ENCODE assay signal across 8 cellular contexts in the genomic region with DNA sequence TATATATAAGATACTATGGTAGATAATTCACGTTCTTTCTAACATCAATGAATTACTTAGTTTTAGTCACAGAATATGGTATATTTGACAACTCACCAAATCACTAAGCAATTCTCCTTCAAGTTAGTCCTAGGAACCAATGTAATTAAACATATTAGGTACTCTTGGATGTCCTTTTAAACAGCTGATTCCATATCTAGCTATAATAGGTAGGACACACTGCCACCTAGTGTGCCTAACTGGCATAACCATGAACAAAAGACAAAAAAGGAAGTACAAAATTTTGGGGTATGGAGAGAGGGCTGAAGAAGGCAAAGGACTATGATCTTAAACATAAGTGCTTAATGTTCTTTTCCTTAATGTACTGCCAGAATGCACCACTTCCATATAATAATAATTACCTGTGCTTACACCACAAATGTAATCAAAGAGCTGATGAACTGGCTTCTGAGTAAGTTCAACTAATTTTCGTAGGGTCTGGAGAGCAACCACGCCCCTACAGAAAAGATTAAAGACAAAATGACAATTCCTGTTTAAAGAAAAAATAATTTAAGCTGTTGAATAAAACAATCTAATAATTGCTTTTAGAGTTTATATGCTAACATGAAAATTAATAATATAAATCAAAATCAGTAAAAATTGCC. TPM values are rescaled to one million over a fixed set of nuclear protein-coding genes. Genes with fewer than 3 reads are reported as not detected.
DNase-seq lines count a peak whose midpoint lies in the region; FAIRE-seq and TF ChIP-seq lines count a peak whose summit lies in the region.

No MANE protein-coding gene starts in this region.

- H3K36me3 Mint-ChIP-seq in brain, result peaks cover 54% of the 10 kb centered on the region
- peaks cover 32% of the 10 kb centered on the region for H3K36me3 Mint-ChIP-seq in activated T-helper 2 cell treated with anti-CD3 and anti-CD28 coated beads, Interferon-gamma antibody, Interleukin-2, Interleukin-4, amounts not matched to agents 10 μg/mL and 5 μg/mL and 100 μg/mL, durations not matched to agents 14 hours and 24 hours and 36 hours (ENCODE audit: low read depth)

- dilution Hi-C loops in keratinocyte (cut with MboI; ENCODE audit: extremely low pct_ligation_motif_present, low sequenced_read_pairs), result loop anchor here (25.0 kb wide), 1 partner anchor 310 kb away; no protein-coding TSS in a partner anchor

- peak overlapping the region in 1 of 5 experiments; percentile 69 for H3K27ac Mint-ChIP-seq in brain
- no peak overlapping the region for H3K27ac Mint-ChIP-seq in activated T-helper 2 cell treated with anti-CD3 and anti-CD28 coated beads, Interferon-gamma antibody, Interleukin-2, Interleukin-4, amounts not matched to agents 10 μg/mL and 5 μg/mL and 100 μg/mL, durations not matched to agents 14 hours and 24 hours and 36 hours

- FAIRE-seq in H54 (lab: Jason Lieb, UNC) (peak; percentile 92), keratinocyte (lab: Jason Lieb, UNC) (peak; percentile 58)

- H3K4me3 Mint-ChIP-seq in brain, result no peak overlapping the region
- no peak overlapping the region for H3K4me3 Mint-ChIP-seq in activated T-helper 2 cell treated with anti-CD3 and anti-CD28 coated beads, Interferon-gamma antibody, Interleukin-2, Interleukin-4, amounts not matched to agents 10 μg/mL and 5 μg/mL and 100 μg/mL, durations not matched to agents 14 hours and 24 hours and 36 hours (ENCODE audit: low read depth)

- TF ChIP-seq CTCF in brain (conservative IDR thresholded peaks at IDR 0.05) (peak; percentile 87 to 92), keratinocyte (optimal IDR thresholded peaks at IDR 0.05 in 1 of 3, IDR thresholded peaks at IDR 0.05 in 1 of 3, conservative IDR thresholded peaks at IDR 0.05 in 1 of 3; ENCODE audit: extremely low read depth in 1 of 3, insufficient read depth in 2 of 3, low read length in 3 of 3) (peak in 2 of 3 experiments; percentile 60 to 63)

- no peaks in the 10 kb centered on the region for H3K27me3 Mint-ChIP-seq in brain
- H3K27me3 Mint-ChIP-seq in activated T-helper 2 cell treated with anti-CD3 and anti-CD28 coated beads, Interferon-gamma antibody, Interleukin-2, Interleukin-4, amounts not matched to agents 10 μg/mL and 5 μg/mL and 100 μg/mL, durations not matched to agents 14 hours and 24 hours and 36 hours (ENCODE audit: low read depth), result no peaks in the 10 kb centered on the region

- no peak overlapping the region for H3K4me3 ChIP-seq in SJSA1
- H3K4me3 ChIP-seq in keratinocyte (ENCODE audit: control insufficient read depth in 2 of 3, extremely low read depth in 1 of 3, insufficient read depth in 2 of 3, low read depth in 1 of 3, low read length in 3 of 3), result no peak overlapping the region

- H3K27me3 ChIP-seq in SJSA1 (replicated peaks) (no peaks in the 10 kb centered on the region), keratinocyte (ENCODE audit: control insufficient read depth, extremely low read depth, insufficient read depth, low read length) (no peaks in the 10 kb centered on the region)

- H3K4me2 ChIP-seq in keratinocyte (ENCODE audit: control insufficient read depth, extremely low read depth, insufficient read depth, low read depth, low read length), result no peak overlapping the region

- peaks cover 6% of the 10 kb centered on the region; the same call in 1 of the 2 replicates for H3K36me3 ChIP-seq in SJSA1
- H3K36me3 ChIP-seq in keratinocyte (ENCODE audit: control insufficient read depth in 2 of 2, extremely low read depth in 1 of 2, insufficient read depth in 2 of 2, low read length in 2 of 2), result peaks cover 1 to 4% of the 10 kb centered on the region in 2 experiments

- H3K9me1 ChIP-seq in keratinocyte (ENCODE audit: control insufficient read depth, extremely low read depth, insufficient read depth, low read length), result no peaks in the 10 kb centered on the region

- H3K4me1 Mint-ChIP-seq in brain, result peaks cover 8% of the 10 kb centered on the region
- no peaks in the 10 kb centered on the region for H3K4me1 Mint-ChIP-seq in activated T-helper 2 cell treated with anti-CD3 and anti-CD28 coated beads, Interferon-gamma antibody, Interleukin-2, Interleukin-4, amounts not matched to agents 10 μg/mL and 5 μg/mL and 100 μg/mL, durations not matched to agents 14 hours and 24 hours and 36 hours (ENCODE audit: low read depth)

- intact Hi-C loops in activated T-helper 2 cell treated with anti-CD3 and anti-CD28 coated beads, Interferon-gamma antibody, Interleukin-2, Interleukin-4, amounts not matched to agents 10 μg/mL and 5 μg/mL and 100 μg/mL, durations not matched to agents 14 hours and 24 hours and 36 hours (cut with micrococcal nuclease), result loop anchor here (1.0 to 2.0 kb wide), 2 partner anchors 42 to 316 kb away; no protein-coding TSS in a partner anchor

- DNase-seq in G401 (ENCODE audit: low spot score), result peak; percentile 72
- peak; percentile 9 for DNase-seq in H54 (ENCODE audit: insufficient read length, low spot score)
- DNase-seq in MV-4-11 (lab: John Stamatoyannopoulos, UW), result peak; percentile 66
- DNase-seq in SJSA1 (ENCODE audit: low read depth in 1 of 2, low spot score in 2 of 2), result peak; percentile 46 to 47
- DNase-seq in keratinocyte (ENCODE audit: low read depth, low spot score), result peak; percentile 28
- DNase-seq in stimulated activated CD4-positive, alpha-beta T cell treated with anti-CD3 and anti-CD28 coated beads, Interleukin-4, amount 100 ng/mL, for 4 hours, result peak; percentile 12 to 24
- no peak for DNase-seq in activated T-helper 2 cell treated with anti-CD3 and anti-CD28 coated beads, Interferon-gamma antibody, Interleukin-2, Interleukin-4, amounts not matched to agents 10 μg/mL and 5 μg/mL and 100 μg/mL, durations not matched to agents 14 hours and 24 hours and 36 hours (ENCODE audit: low spot score)

- H3K4me1 ChIP-seq in SJSA1 (replicated peaks), result peaks cover 6% of the 10 kb centered on the region
- no peaks in the 10 kb centered on the region for H3K4me1 ChIP-seq in keratinocyte (ENCODE audit: control insufficient read depth, extremely low read depth, insufficient read depth, low read length)

- in situ Hi-C loops in G401 (cut with HindIII; ENCODE audit: low sequenced_read_pairs), result no loop called here

- no peak overlapping the region for H2AFZ ChIP-seq in keratinocyte (ENCODE audit: control insufficient read depth, low read length)

- no peaks in the 10 kb centered on the region for H3K9me3 ChIP-seq in SJSA1 (replicated peaks)
- H3K9me3 ChIP-seq in keratinocyte (ENCODE audit: control insufficient read depth, low read depth, low read length), result no peaks in the 10 kb centered on the region

- no peak for TF ChIP-seq POLR2A in H54 (IDR thresholded peaks at IDR 0.05; ENCODE audit: low read depth, low read length)

- no peaks in the 10 kb centered on the region for H4K20me1 ChIP-seq in keratinocyte (ENCODE audit: control insufficient read depth, extremely low read depth, insufficient read depth, low read length)

- H3K9ac ChIP-seq in keratinocyte (ENCODE audit: control insufficient read depth, extremely low read depth, insufficient read depth, low read length), result no peak overlapping the region

- no peaks in the 10 kb centered on the region for H3K9me3 Mint-ChIP-seq in brain
- no peaks in the 10 kb centered on the region for H3K9me3 Mint-ChIP-seq in activated T-helper 2 cell treated with anti-CD3 and anti-CD28 coated beads, Interferon-gamma antibody, Interleukin-2, Interleukin-4, amounts not matched to agents 10 μg/mL and 5 μg/mL and 100 μg/mL, durations not matched to agents 14 hours and 24 hours and 36 hours

- no peak overlapping the region for H3K27ac ChIP-seq in SJSA1
- no peak overlapping the region for H3K27ac ChIP-seq in keratinocyte (ENCODE audit: control insufficient read depth, insufficient read depth, low read length)

- no peaks in the 10 kb centered on the region for H3K79me2 ChIP-seq in keratinocyte (ENCODE audit: control insufficient read depth, insufficient read depth, low read length)

RNA-seq across cellular contexts. Expression of a gene that starts 28.7 kb away (rescaled TPM):
- 13.0 and 16.5 TPM in 2 replicates for total RNA-seq in G401 (2014; rRNA removed; shearing (Covaris generic))
- 25.6 and 27.1 TPM in 2 replicates for total RNA-seq in SJSA1 (2014; rRNA removed; shearing (Covaris generic))
- polyA plus RNA-seq in brain (ENCODE audit: insufficient read depth, low read depth, low replicate concordance) (11.8 TPM), keratinocyte (10.8 to 23.1 TPM (median 16.3 TPM) in 3 replicates)
- 49.5 TPM for polyA plus RNA-seq in keratinocyte (2011; ENCODE audit: low read depth)
- 9.6 and 18.0 TPM in 2 replicates for polyA plus RNA-seq in keratinocyte (2011; cell fraction: cytosol; rRNA removed)
- 13.8 and 19.0 TPM in 2 replicates for polyA plus RNA-seq in keratinocyte (2011; cell fraction: nucleus; rRNA removed)
- polyA plus RNA-seq in keratinocyte (2012; ENCODE audit: low replicate concordance), result 11.1 and 21.2 TPM in 2 replicates
- 2.5 to 25.4 TPM (median 10.3 TPM) in 3 replicates for polyA minus RNA-seq in keratinocyte
- polyA minus RNA-seq in keratinocyte (2011; cell fraction: cytosol; rRNA and poly(A)+ RNA removed), result 16.5 TPM
- polyA minus RNA-seq in keratinocyte (2011; cell fraction: nucleus; rRNA and poly(A)+ RNA removed), result 10.2 and 32.0 TPM in 2 replicates
- total RNA-seq in activated T-helper 2 cell treated with anti-CD3 and anti-CD28 coated beads, Interferon-gamma antibody, Interleukin-2, Interleukin-4, amounts not matched to agents 10 μg/mL and 5 μg/mL and 100 μg/mL, durations not matched to agents 14 hours and 24 hours and 36 hours, result 21.5 and 22.4 TPM in 2 replicates

RNA-seq across cellular contexts. Expression of a gene that starts 41.0 kb away (rescaled TPM):
- total RNA-seq in G401 (2014; rRNA removed; shearing (Covaris generic)), result 1.0 TPM in 1 of 2 replicates, not detected in the other
- total RNA-seq in SJSA1 (2014; rRNA removed; shearing (Covaris generic)), result not detected in 2 replicates
- polyA plus RNA-seq in brain (ENCODE audit: insufficient read depth, low read depth, low replicate concordance) (106 TPM), keratinocyte (4.0 to 5.2 TPM (median 4.3 TPM) in 3 replicates)
- polyA plus RNA-seq in keratinocyte (2011; ENCODE audit: low read depth), result 0.67 TPM
- 2.4 and 4.9 TPM in 2 replicates for polyA plus RNA-seq in keratinocyte (2011; cell fraction: cytosol; rRNA removed)
- 7.0 and 7.2 TPM in 2 replicates for polyA plus RNA-seq in keratinocyte (2011; cell fraction: nucleus; rRNA removed)
- 0.93 and 3.9 TPM in 2 replicates for polyA plus RNA-seq in keratinocyte (2012; ENCODE audit: low replicate concordance)
- 4.9 to 8.4 TPM (median 5.9 TPM) in 3 replicates for polyA minus RNA-seq in keratinocyte
- 7.3 TPM for polyA minus RNA-seq in keratinocyte (2011; cell fraction: cytosol; rRNA and poly(A)+ RNA removed)
- polyA minus RNA-seq in keratinocyte (2011; cell fraction: nucleus; rRNA and poly(A)+ RNA removed), result 9.3 and 16.8 TPM in 2 replicates
- total RNA-seq in activated T-helper 2 cell treated with anti-CD3 and anti-CD28 coated beads, Interferon-gamma antibody, Interleukin-2, Interleukin-4, amounts not matched to agents 10 μg/mL and 5 μg/mL and 100 μg/mL, durations not matched to agents 14 hours and 24 hours and 36 hours, result 0.05 TPM in 1 of 2 replicates, not detected in the other
